Comparison of ENCODE assay signal across 8 cellular contexts in genomic region chr3:186929676-186930075, GRCh38. TPM values are rescaled to one million over a fixed set of nuclear protein-coding genes. Genes with fewer than 3 reads are reported as not detected.
DNase-seq lines count a peak whose midpoint lies in the region; TF ChIP-seq lines count a peak whose summit lies in the region.

No MANE protein-coding gene starts in this region.

- no peaks in the 10 kb centered on the region for H3K27me3 ChIP-seq in BLaER1 treated with 17β-estradiol and CSF1 and Interleukin-3, amounts not matched to agents 10 nM and 100 nM
- 0 out of 2 replicates have a peak, but pooled peaks cover 7% of the 10 kb centered on the region for H3K27me3 ChIP-seq in MM.1S (replicated peaks; ENCODE audit: insufficient read depth, low read length)
- H3K27me3 ChIP-seq in dorsolateral prefrontal cortex, result peaks cover 0 to 17% (median 0%) of the 10 kb centered on the region in 45 donors

- no peak for DNase-seq in MM.1S
- DNase-seq in dorsolateral prefrontal cortex, result no peak
- no peak for DNase-seq in nephron progenitor cell
- no peak for DNase-seq in NCI-H2107 treated with DMSO at 0.1 percent for 48 hours (lab: John Stamatoyannopoulos, UW; ENCODE audit: unreplicated experiment)
- no peak for DNase-seq in SKM-1 (lab: John Stamatoyannopoulos, UW; ENCODE audit: unreplicated experiment)
- DNase-seq in stimulated activated CD4-positive, alpha-beta T cell treated with anti-CD3 and anti-CD28 coated beads, Interleukin-12 subunit alpha, Interleukin-12 subunit beta, amount 100 ng/mL, for 4 hours, result no peak
- DNase-seq in NCI-H524 treated with DMSO at 0.1 percent for 48 hours (lab: John Stamatoyannopoulos, UW), result no peak

- peaks cover 0 to 40% (median 31%) of the 10 kb centered on the region in 11 experiments; a peak in 16 of 22 replicates for H4K20me1 ChIP-seq in BLaER1 treated with 17β-estradiol and CSF1 and Interleukin-3, amounts not matched to agents 10 nM and 100 nM
- no peaks in the 10 kb centered on the region for H4K20me1 ChIP-seq in MM.1S (ENCODE audit: insufficient read depth, low read length)

- no peaks in the 10 kb centered on the region for H3K9me2 ChIP-seq in MM.1S (replicated peaks; ENCODE audit: insufficient read depth, low read length)

- H3K36me3 Mint-ChIP-seq in nephron progenitor cell (ENCODE audit: low read depth), result peaks cover 16% of the 10 kb centered on the region

- peak overlapping the region; percentile 81 to 98 (median 94) for H3K4me3 ChIP-seq in BLaER1 treated with 17β-estradiol and CSF1 and Interleukin-3, amounts not matched to agents 10 nM and 100 nM
- H3K4me3 ChIP-seq in MM.1S (ENCODE audit: low read length) (peak overlapping the region; percentile 97), dorsolateral prefrontal cortex (peak overlapping the region in 56 of 59 donors; percentile 56 to 90 (median 77))

- peaks cover 3 to 19% (median 17%) of the 10 kb centered on the region in 11 experiments for H3K36me3 ChIP-seq in BLaER1 treated with 17β-estradiol and CSF1 and Interleukin-3, amounts not matched to agents 10 nM and 100 nM
- H3K36me3 ChIP-seq in MM.1S (replicated peaks; ENCODE audit: insufficient read depth, low read length), result no peaks in the 10 kb centered on the region

- H3K9me3 Mint-ChIP-seq in nephron progenitor cell, result peaks cover 25% of the 10 kb centered on the region

- peaks cover 32 to 46% (median 40%) of the 10 kb centered on the region in 10 experiments for H3K4me1 ChIP-seq in BLaER1 treated with 17β-estradiol and CSF1 and Interleukin-3, amounts not matched to agents 10 nM and 100 nM
- peaks cover 8% of the 10 kb centered on the region; the same call in 1 of the 2 replicates for H3K4me1 ChIP-seq in MM.1S (ENCODE audit: low read length)

- intact Hi-C loops in dorsolateral prefrontal cortex (cut with DNase I), result no loop called here

- peak overlapping the region; percentile 86 to 97 (median 94) for H3K4me2 ChIP-seq in BLaER1 treated with 17β-estradiol and CSF1 and Interleukin-3, amounts not matched to agents 10 nM and 100 nM
- H3K4me2 ChIP-seq in MM.1S (ENCODE audit: low read depth, low read length), result peak overlapping the region; percentile 87

- H3K27ac ChIP-seq in BLaER1 treated with 17β-estradiol and CSF1 and Interleukin-3, amounts not matched to agents 10 nM and 100 nM, result peak overlapping the region in 10 of 11 experiments; percentile 67 to 97 (median 95); a peak in 16 of 22 replicates
- H3K27ac ChIP-seq in MM.1S (ENCODE audit: low read length) (no peak overlapping the region), dorsolateral prefrontal cortex (peak overlapping the region in 57 of 59 donors; percentile 21 to 97 (median 87))

- peak overlapping the region; percentile 92 for H3K4me3 Mint-ChIP-seq in nephron progenitor cell

- peaks cover 0 to 10% (median 5%) of the 10 kb centered on the region in 11 experiments; a peak in 5 of 22 replicates for H3K9me3 ChIP-seq in BLaER1 treated with 17β-estradiol and CSF1 and Interleukin-3, amounts not matched to agents 10 nM and 100 nM (replicated peaks in 1 of 11)
- H3K9me3 ChIP-seq in MM.1S (replicated peaks; ENCODE audit: insufficient read depth, low read length), result no peaks in the 10 kb centered on the region

- peaks cover 25% of the 10 kb centered on the region for H3K27me3 Mint-ChIP-seq in nephron progenitor cell (ENCODE audit: low read depth, poor library complexity)

- H3K79me2 ChIP-seq in MM.1S (ENCODE audit: low read length), result peaks cover 39% of the 10 kb centered on the region

- peaks cover 13% of the 10 kb centered on the region for H3F3A ChIP-seq in MM.1S (ENCODE audit: insufficient read depth, low read length)

- peak overlapping the region in 9 of 11 experiments; percentile 86 to 98 (median 96); a peak in 18 of 22 replicates for H3K9ac ChIP-seq in BLaER1 treated with 17β-estradiol and CSF1 and Interleukin-3, amounts not matched to agents 10 nM and 100 nM
- peak overlapping the region; percentile 56; the same call in 1 of the 2 replicates for H3K9ac ChIP-seq in MM.1S (ENCODE audit: low read length)

- H2AFZ ChIP-seq in MM.1S (ENCODE audit: low read length), result peak overlapping the region; percentile 77

- H3K27ac Mint-ChIP-seq in nephron progenitor cell, result no peak overlapping the region

- peaks cover 34% of the 10 kb centered on the region for H3K4me1 Mint-ChIP-seq in nephron progenitor cell

- TF ChIP-seq CTCF in MM.1S (IDR thresholded peaks at IDR 0.05; ENCODE audit: low read length) (no peak), dorsolateral prefrontal cortex (IDR thresholded peaks at IDR 0.05 in 54 of 56, conservative IDR thresholded peaks at IDR 0.05 in 2 of 56; ENCODE audit: low read depth in 1 of 56, partially characterized antibody in 56 of 56) (no peak), nephron progenitor cell (IDR thresholded peaks at IDR 0.05) (no peak)

RNA-seq across cellular contexts. Expression of gene ST6GAL1, which starts 0.7 kb away (rescaled TPM):
- 100 to 1,000 TPM in 1 of 120 experiments, 10 to 100 TPM in 119; 30.8 to 105 (median 56.1) TPM for total RNA-seq in dorsolateral prefrontal cortex
